Comparison of ENCODE assay signal across 9 cellular contexts in genomic region chr9:128863647-128864046, GRCh38. TPM values are rescaled to one million over a fixed set of nuclear protein-coding genes. Genes with fewer than 3 reads are reported as not detected.
DNase-seq lines count a peak whose midpoint lies in the region; ATAC-seq and TF ChIP-seq lines count a peak whose summit lies in the region.
"Had no signal": no experiment of that assay in that cellular context is flagged by ENCODE, and none has a peak within 500 bp of the region (broad histone marks: within the 10 kb centered on the region; RNA-seq: fewer than 3 reads in every experiment).

No MANE protein-coding gene starts in this region.

- H3K27ac ChIP-seq in DOHH2 (ENCODE audit: low read depth, low read length) (no peak overlapping the region), Panc1 (ENCODE audit: low read length) (no peak overlapping the region), tibial artery (peak overlapping the region; percentile 2 to 18)

- H3K36me3 ChIP-seq in DOHH2 (ENCODE audit: control insufficient read depth, low read length) (no peaks in the 10 kb centered on the region), Panc1 (ENCODE audit: control insufficient read depth, insufficient read depth, low read length) (no peaks in the 10 kb centered on the region), tibial artery (no peaks in the 10 kb centered on the region)

- H3K27me3 ChIP-seq in DOHH2 (ENCODE audit: control insufficient read depth, low read length) = no peaks in the 10 kb centered on the region
- H3K27me3 ChIP-seq in Panc1 (ENCODE audit: control insufficient read depth, insufficient read depth, low read length) = no peaks in the 10 kb centered on the region
- no peaks in the 10 kb centered on the region for H3K27me3 ChIP-seq in tibial artery

- CTCF ChIA-PET in Panc1 (lab: Charles Lee) = interaction anchor here (0.6 to 2.7 kb wide), 6 partner anchors 16 to 70 kb away, joined by 3 to 8 read pairs (median 4); no protein-coding TSS in a partner anchor

- H3K9me3 ChIP-seq in DOHH2 (ENCODE audit: control insufficient read depth, insufficient read depth, low read length) = no peaks in the 10 kb centered on the region
- H3K9me3 ChIP-seq in Panc1 (ENCODE audit: control insufficient read depth, insufficient read depth, low read depth, low read length) = no peaks in the 10 kb centered on the region
- H3K9me3 ChIP-seq in tibial artery = no peaks in the 10 kb centered on the region

- no peaks in the 10 kb centered on the region for H3K9me2 ChIP-seq in DOHH2 (replicated peaks; ENCODE audit: control insufficient read depth, low read length)

- H3K4me3 Mint-ChIP-seq in activated T-cell treated with anti-CD3 and anti-CD28 coated beads, Interleukin-2, amount 50 U/mL, for 24 hours = no peak overlapping the region
- H3K4me3 Mint-ChIP-seq: dendritic cell treated with granulocyte-macrophage colony-stimulating factor and Interleukin-4, amounts not matched to agents 40 ng/mL and 50 ng/mL, for 4 days had no signal

- intact Hi-C loops in Panc1 (cut with micrococcal nuclease; ENCODE audit: unreplicated experiment) (loop anchor here (5.0 kb wide), 1 partner anchor 64 kb away; no protein-coding TSS in a partner anchor), tibial artery (cut with DNase I; ENCODE audit: low total_unique reads) (loop anchor here (2.0 kb wide), 1 partner anchor 65 kb away; no protein-coding TSS in a partner anchor)

- H3K4me1 Mint-ChIP-seq in activated T-cell treated with anti-CD3 and anti-CD28 coated beads, Interleukin-2, amount 50 U/mL, for 24 hours (ENCODE audit: low read depth) = peaks cover 5% of the 10 kb centered on the region

- peak overlapping the region; percentile 7; the same call in 1 of the 2 replicates for H3K4me2 ChIP-seq in DOHH2 (ENCODE audit: low read length)

- peaks cover 28% of the 10 kb centered on the region for H3K79me2 ChIP-seq in DOHH2 (ENCODE audit: control insufficient read depth, low read length)

- peaks cover 3% of the 10 kb centered on the region; the same call in 1 of the 2 replicates for H3F3A ChIP-seq in DOHH2 (ENCODE audit: control insufficient read depth, insufficient read depth)

- DNase-seq in Panc1 (ENCODE audit: low read depth, low spot score) (no peak), fibroblast of peridontal ligament (ENCODE audit: extremely low read depth) (peak; percentile 49), nucleus accumbens (lab: John Stamatoyannopoulos, UW) (peak in 40 of 56 donors; percentile 16 to 73 (median 35)), tibial artery (peak; percentile 51 to 84)
- DNase-seq in activated T-cell treated with anti-CD3 and anti-CD28 coated beads, Interleukin-2, amount 50 U/mL, for 24 hours = peak; percentile 91

- POLR2A ChIA-PET in Panc1 (lab: Charles Lee) = no interaction called here

- BruUV-seq in Panc1 (replicated peaks; lab: Mats Ljungman, UMichigan) = no TSS peak

- peaks cover 8% of the 10 kb centered on the region for H3K4me1 ChIP-seq in DOHH2 (ENCODE audit: control insufficient read depth, low read length)
- H3K4me1 ChIP-seq in Panc1 (ENCODE audit: control insufficient read depth, insufficient read depth, low read length) = no peaks in the 10 kb centered on the region
- peaks cover 0 to 36% (median 23%) of the 10 kb centered on the region in 4 donors for H3K4me1 ChIP-seq in tibial artery

- TF ChIP-seq CTCF in DOHH2 (IDR thresholded peaks at IDR 0.05; ENCODE audit: low read depth, low read length, poor library complexity, severe bottlenecking) (peak; percentile 88), Panc1 (IDR thresholded peaks at IDR 0.05) (peak; percentile 92), tibial artery (IDR thresholded peaks at IDR 0.05) (peak; percentile 93 to 96)

- H3K27ac Mint-ChIP-seq in activated T-cell treated with anti-CD3 and anti-CD28 coated beads, Interleukin-2, amount 50 U/mL, for 24 hours = no peak overlapping the region
- H3K27ac Mint-ChIP-seq: dendritic cell treated with granulocyte-macrophage colony-stimulating factor and Interleukin-4, amounts not matched to agents 40 ng/mL and 50 ng/mL, for 4 days had no signal

- H4K20me1 ChIP-seq in DOHH2 (ENCODE audit: control insufficient read depth, insufficient read depth, low read depth, low read length) = no peaks in the 10 kb centered on the region

- no peaks in the 10 kb centered on the region for H3K9me3 Mint-ChIP-seq in activated T-cell treated with anti-CD3 and anti-CD28 coated beads, Interleukin-2, amount 50 U/mL, for 24 hours
- H3K9me3 Mint-ChIP-seq: dendritic cell treated with granulocyte-macrophage colony-stimulating factor and Interleukin-4, amounts not matched to agents 40 ng/mL and 50 ng/mL, for 4 days had no signal

- no peak overlapping the region for H3K4me3 ChIP-seq in DOHH2 (ENCODE audit: low read length)
- no peak overlapping the region for H3K4me3 ChIP-seq in Panc1 (ENCODE audit: low read depth in 2 of 2, low read length in 2 of 2)
- no peak overlapping the region for H3K4me3 ChIP-seq in tibial artery

- no peaks in the 10 kb centered on the region for H3K36me3 Mint-ChIP-seq in activated T-cell treated with anti-CD3 and anti-CD28 coated beads, Interleukin-2, amount 50 U/mL, for 24 hours (ENCODE audit: low read depth)

- in situ Hi-C loops in Panc1 (cut with HindIII; ENCODE audit: low pct_unique_long_range_greater_than_20kb, low sequenced_read_pairs) = no loop called here

- ATAC-seq in HG02798 (IDR thresholded peaks at IDR 0.05; ENCODE audit: poor library complexity, unreplicated experiment) (peak; percentile 47), Panc1 (peak; percentile 92), GM18909 (IDR thresholded peaks at IDR 0.05; ENCODE audit: poor library complexity, unreplicated experiment) (no peak)

- H3K27me3 Mint-ChIP-seq in activated T-cell treated with anti-CD3 and anti-CD28 coated beads, Interleukin-2, amount 50 U/mL, for 24 hours = no peaks in the 10 kb centered on the region
- H3K27me3 Mint-ChIP-seq: dendritic cell treated with granulocyte-macrophage colony-stimulating factor and Interleukin-4, amounts not matched to agents 40 ng/mL and 50 ng/mL, for 4 days had no signal

RNA-seq across cellular contexts. Expression of gene KYAT1, which starts 18.1 kb away (rescaled TPM):
- 6.1 TPM for total RNA-seq in Panc1 (2021; ENCODE audit: unreplicated experiment)
- 7.6 TPM for polyA plus RNA-seq in Panc1 (2012; ENCODE audit: insufficient read length)

RNA-seq across cellular contexts. Expression of gene LRRC8A, which starts 18.3 kb away (rescaled TPM):
- total RNA-seq in Panc1 (2021; ENCODE audit: unreplicated experiment) = 16.4 TPM
- 18.1 TPM for polyA plus RNA-seq in Panc1 (2012; ENCODE audit: insufficient read length)

RNA-seq across cellular contexts. Expression of gene SPOUT1, which starts 34.1 kb away (rescaled TPM):
- 38.4 TPM for total RNA-seq in Panc1 (2021; ENCODE audit: unreplicated experiment)
- polyA plus RNA-seq in Panc1 (2012; ENCODE audit: insufficient read length) = 43.9 TPM

RNA-seq across cellular contexts. Expression of gene ENDOG, which starts 45.3 kb away (rescaled TPM):
- 39.9 TPM for total RNA-seq in Panc1 (2021; ENCODE audit: unreplicated experiment)
- polyA plus RNA-seq in Panc1 (2012; ENCODE audit: insufficient read length) = 44.0 TPM

RNA-seq across cellular contexts. Expression of gene PHYHD1, which starts 57.1 kb away (rescaled TPM):
- not detected for total RNA-seq in Panc1 (2021; ENCODE audit: unreplicated experiment)
- polyA plus RNA-seq in Panc1 (2012; ENCODE audit: insufficient read length) = not detected

Comparison
In these comparisons a context has a peak if more than half of its experiments do, and no peak if none do; other contexts are left out.
1. H3K27ac ChIP-seq: peak in tibial artery (2 of 2); none in DOHH2 (single experiment) and Panc1 (single experiment).
2. Peak in every context shown above with its lines, with median percentiles within 50 percentile points of each other: CTCF ChIP-seq.